ENCODE assay signal across 1 cellular context in the genomic region with DNA sequence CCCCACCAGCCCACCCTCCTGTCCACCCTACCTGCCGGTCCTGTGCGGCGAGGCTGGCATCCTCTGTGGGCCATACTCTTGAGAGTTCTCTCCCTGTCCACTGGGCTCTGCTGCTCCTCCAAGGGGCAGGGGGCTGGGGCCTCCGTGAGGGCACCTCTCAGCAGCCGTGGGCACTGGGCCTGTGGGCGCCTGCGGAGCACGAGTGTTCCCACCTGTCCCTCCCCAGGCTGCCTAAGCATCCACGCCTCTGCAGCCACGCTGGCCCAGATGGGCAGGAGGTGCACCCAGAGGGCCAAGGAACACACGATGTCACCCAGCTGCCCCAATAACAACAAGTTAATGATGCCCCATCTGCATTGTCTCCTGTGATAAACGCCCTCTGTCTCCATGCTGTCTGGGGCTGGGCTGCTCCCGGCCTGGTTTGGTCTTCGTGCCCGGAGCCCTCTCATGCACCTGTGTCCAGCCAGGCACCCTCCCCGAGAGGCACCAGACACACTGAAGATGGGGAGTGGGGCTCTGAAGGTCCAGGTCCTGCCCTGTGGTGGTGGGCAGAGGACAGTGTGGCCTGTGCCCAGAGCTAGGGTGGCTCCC.
TF ChIP-seq lines count a peak whose summit lies in the region.

No MANE protein-coding gene starts in this region.

TF ChIP-seq in HepG2, 621 proteins besides CTCF, POLR2A, EP300 and RAD21 (continued from another document):
- TF ChIP-seq, protein P1, sequence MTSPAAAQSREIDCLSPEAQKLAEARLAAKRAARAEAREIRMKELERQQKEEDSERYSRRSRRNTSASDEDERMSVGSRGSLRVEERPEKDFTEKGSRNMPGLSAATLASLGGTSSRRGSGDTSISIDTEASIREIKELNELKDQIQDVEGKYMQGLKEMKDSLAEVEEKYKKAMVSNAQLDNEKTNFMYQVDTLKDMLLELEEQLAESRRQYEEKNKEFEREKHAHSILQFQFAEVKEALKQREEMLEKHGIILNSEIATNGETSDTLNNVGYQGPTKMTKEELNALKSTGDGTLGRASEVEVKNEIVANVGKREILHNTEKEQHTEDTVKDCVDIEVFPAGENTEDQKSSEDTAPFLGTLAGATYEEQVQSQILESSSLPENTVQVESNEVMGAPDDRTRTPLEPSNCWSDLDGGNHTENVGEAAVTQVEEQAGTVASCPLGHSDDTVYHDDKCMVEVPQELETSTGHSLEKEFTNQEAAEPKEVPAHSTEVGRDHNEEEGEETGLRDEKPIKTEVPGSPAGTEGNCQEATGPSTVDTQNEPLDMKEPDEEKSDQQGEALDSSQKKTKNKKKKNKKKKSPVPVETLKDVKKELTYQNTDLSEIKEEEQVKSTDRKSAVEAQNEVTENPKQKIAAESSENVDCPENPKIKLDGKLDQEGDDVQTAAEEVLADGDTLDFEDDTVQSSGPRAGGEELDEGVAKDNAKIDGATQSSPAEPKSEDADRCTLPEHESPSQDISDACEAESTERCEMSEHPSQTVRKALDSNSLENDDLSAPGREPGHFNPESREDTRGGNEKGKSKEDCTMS (CRISPR knock-in tag; conservative IDR thresholded peaks at IDR 0.05), result no peak
- TF ChIP-seq ZNF567 (CRISPR knock-in tag; IDR thresholded peaks at IDR 0.05; ENCODE audit: borderline replicate concordance) (0 out of 2 replicates have a peak, but pooled peaks have one; percentile 37), CAMTA2 (CRISPR knock-in tag; IDR thresholded peaks at IDR 0.05; ENCODE audit: borderline replicate concordance) (no peak), ELF1 (CRISPR knock-in tag; IDR thresholded peaks at IDR 0.05) (no peak), ZFX (CRISPR knock-in tag; IDR thresholded peaks at IDR 0.05; ENCODE audit: low read depth) (peak; percentile 23; the same call in 1 of the 2 replicates), ZNF577 (CRISPR knock-in tag; IDR thresholded peaks at IDR 0.05; ENCODE audit: borderline replicate concordance, low read depth) (no peak), BORCS8-MEF2B (CRISPR knock-in tag; IDR thresholded peaks at IDR 0.05) (0 out of 2 replicates have a peak, but pooled peaks have one; percentile 24), HMGA1 (CRISPR knock-in tag; conservative IDR thresholded peaks at IDR 0.05) (no peak), POLR2AphosphoS5 (IDR thresholded peaks at IDR 0.05; ENCODE audit: low read depth, low read length) (0 out of 2 replicates have a peak, but pooled peaks have one; percentile 9), ZNF549 (CRISPR knock-in tag; IDR thresholded peaks at IDR 0.05) (no peak), AGO1 (IDR thresholded peaks at IDR 0.05; ENCODE audit: low read depth, low read length, poor library complexity, severe bottlenecking) (peak; percentile 23)
- TF ChIP-seq, protein P2, sequence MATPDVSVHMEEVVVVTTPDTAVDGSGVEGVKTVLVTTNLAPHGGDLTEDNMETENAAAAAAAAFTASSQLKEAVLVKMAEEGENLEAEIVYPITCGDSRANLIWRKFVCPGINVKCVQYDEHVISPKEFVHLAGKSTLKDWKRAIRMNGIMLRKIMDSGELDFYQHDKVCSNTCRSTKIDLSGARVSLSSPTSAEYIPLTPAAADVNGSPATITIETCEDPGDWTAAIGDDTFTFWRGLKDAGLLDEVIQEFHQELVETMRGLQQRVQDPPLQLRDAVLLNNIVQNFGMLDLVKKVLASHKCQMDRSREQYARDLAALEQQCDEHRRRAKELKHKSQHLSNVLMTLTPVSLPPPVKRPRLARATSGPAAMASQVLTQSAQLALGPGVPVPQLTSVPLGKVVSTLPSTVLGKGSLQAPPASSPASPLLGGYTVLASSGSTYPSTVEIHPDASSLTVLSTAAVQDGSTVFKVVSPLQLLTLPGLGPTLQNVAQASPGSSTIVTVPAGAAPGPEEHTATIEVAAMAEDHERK (CRISPR knock-in tag; IDR thresholded peaks at IDR 0.05; ENCODE audit: low read depth), result no peak
- TF ChIP-seq, protein P3, sequence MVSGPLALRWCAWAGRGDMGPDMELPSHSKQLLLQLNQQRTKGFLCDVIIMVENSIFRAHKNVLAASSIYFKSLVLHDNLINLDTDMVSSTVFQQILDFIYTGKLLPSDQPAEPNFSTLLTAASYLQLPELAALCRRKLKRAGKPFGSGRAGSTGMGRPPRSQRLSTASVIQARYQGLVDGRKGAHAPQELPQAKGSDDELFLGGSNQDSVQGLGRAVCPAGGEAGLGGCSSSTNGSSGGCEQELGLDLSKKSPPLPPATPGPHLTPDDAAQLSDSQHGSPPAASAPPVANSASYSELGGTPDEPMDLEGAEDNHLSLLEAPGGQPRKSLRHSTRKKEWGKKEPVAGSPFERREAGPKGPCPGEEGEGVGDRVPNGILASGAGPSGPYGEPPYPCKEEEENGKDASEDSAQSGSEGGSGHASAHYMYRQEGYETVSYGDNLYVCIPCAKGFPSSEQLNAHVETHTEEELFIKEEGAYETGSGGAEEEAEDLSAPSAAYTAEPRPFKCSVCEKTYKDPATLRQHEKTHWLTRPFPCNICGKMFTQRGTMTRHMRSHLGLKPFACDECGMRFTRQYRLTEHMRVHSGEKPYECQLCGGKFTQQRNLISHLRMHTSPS (CRISPR knock-in tag; IDR thresholded peaks at IDR 0.05; ENCODE audit: low read depth), result no peak
